ENCODE assay signal across 18 cellular contexts in the genomic region with DNA sequence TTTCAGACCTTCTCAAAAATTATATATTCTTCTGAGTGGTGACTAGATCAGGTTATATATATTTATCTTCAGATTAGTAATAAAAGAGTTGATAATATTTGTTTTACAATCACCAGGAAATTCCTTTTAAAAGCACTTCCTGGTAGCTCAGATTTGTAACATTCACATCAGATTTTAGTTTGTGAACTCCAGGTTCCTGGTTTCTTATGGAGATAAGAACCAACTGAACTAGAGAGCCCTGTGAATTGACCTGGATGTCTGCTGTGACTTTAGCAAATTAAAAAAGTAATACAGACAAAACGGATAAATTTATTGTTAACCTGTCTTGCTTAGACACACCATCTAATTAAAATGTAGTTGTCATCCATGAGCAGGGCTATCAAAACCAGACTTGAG.
DNase-seq lines count a peak whose midpoint lies in the region; ATAC-seq, FAIRE-seq and TF ChIP-seq lines count a peak whose summit lies in the region.
"Had no signal": no experiment of that assay in that cellular context is flagged by ENCODE, and none has a peak within 500 bp of the region (broad histone marks: within the 10 kb centered on the region; RNA-seq: fewer than 3 reads in every experiment).

No MANE protein-coding gene starts in this region.

- H3K4me3 ChIP-seq in RWPE2 (ENCODE audit: severe bottlenecking) = no peak overlapping the region
- H3K4me3 ChIP-seq: A549, GM12878, GM23338 had no signal

- no peak for TF ChIP-seq CTCF in RWPE2 (IDR thresholded peaks at IDR 0.05; ENCODE audit: poor library complexity, severe bottlenecking)

- peak; percentile 38 for FAIRE-seq in islet of Langerhans (lab: Jason Lieb, UNC)
- FAIRE-seq: A549, GM12878, GM18507 had no signal

- H3K27ac ChIP-seq in RWPE2 (ENCODE audit: poor library complexity, severe bottlenecking) = peak overlapping the region; percentile 17
- H3K27ac ChIP-seq: A549, HL-60 had no signal

- no peaks in the 10 kb centered on the region for H3K27me3 ChIP-seq in RWPE2 (ENCODE audit: insufficient read depth, poor library complexity, severe bottlenecking)
- H3K27me3 ChIP-seq: BE2C had no signal

- no peaks in the 10 kb centered on the region for H3K36me3 ChIP-seq in RWPE2 (ENCODE audit: low read depth)
- H3K36me3 ChIP-seq: BE2C had no signal

- no peaks in the 10 kb centered on the region for H3K9me3 ChIP-seq in RWPE2 (ENCODE audit: severe bottlenecking)
- H3K9me3 ChIP-seq: BE2C, Caco-2 had no signal

- H3K4me1 ChIP-seq in RWPE2 (ENCODE audit: insufficient read depth, poor library complexity, severe bottlenecking) = peaks cover 9% of the 10 kb centered on the region
- H3K4me1 ChIP-seq: A549, BE2C, Caco-2 had no signal

- peak; percentile 50 for DNase-seq in DMS53 treated with DMSO at 0.1 percent for 48 hours (lab: John Stamatoyannopoulos, UW; ENCODE audit: unreplicated experiment)
- no peak for DNase-seq in RWPE2 (ENCODE audit: low spot score)
- DNase-seq: BE2C; Caco-2; CD8-positive, alpha-beta memory T cell; DMS79; H7; IMR-90; KBM-7 had no signal

- ATAC-seq in RWPE2 (ENCODE audit: low read depth) = no peak
- ATAC-seq in HG03354 (IDR thresholded peaks at IDR 0.05; ENCODE audit: poor library complexity, severe bottlenecking, unreplicated experiment) = no peak
- no peak for ATAC-seq in GM21717 (IDR thresholded peaks at IDR 0.05; ENCODE audit: unreplicated experiment)
- no peak for ATAC-seq in HG02981 (IDR thresholded peaks at IDR 0.05; ENCODE audit: unreplicated experiment)
- ATAC-seq: A549, GM12878, GM23338 had no signal
